ENCODE assay signal across 8 cellular contexts in the genomic region with DNA sequence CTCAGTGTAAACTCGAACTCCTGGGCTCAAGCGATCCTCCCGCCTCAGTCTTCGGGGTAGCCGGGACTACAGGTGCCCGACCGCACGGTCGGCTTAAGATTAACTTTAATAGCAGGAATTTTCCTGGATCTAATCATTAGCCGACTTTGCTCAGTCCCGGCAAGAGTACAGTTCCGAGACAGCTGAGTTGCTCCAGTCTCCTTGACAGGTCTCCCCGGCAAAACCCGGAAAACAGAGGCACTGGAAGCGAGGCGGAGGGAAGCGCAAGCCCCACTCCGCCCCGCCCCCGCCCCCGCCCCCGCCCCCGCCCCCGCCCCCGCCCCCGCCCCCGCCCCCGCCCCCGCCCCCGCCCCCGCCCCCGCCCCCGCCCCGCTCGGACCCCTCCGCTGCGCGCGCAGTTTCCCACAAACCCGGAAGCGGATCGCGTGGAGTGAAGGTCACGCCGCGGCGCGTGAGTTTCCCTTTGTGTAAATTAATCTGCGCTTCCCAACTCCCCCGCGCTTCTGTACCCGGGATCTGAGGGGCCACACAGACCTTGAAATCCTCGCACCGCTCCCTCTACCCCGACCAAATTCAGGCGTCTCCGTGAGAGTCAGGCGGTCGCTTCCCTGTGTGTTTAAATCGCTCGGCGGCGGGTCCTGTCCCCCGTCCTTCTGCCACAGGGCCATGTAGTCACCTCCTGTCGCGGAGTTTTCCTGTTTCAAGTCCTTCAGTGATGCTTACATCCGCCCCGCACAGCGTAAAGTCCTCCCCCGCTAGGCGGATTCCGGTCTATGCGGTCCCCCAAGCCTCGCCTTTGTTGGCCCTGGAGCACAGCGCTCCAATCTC. TPM values are rescaled to one million over a fixed set of nuclear protein-coding genes. Genes with fewer than 3 reads are reported as not detected.
DNase-seq lines count a peak whose midpoint lies in the region; ATAC-seq and TF ChIP-seq lines count a peak whose summit lies in the region.

A gene (plus strand): TSS at position 397 of the 828 bp plus-strand sequence. CDS start 3,244 bp downstream, outside the sequence.

- TF ChIP-seq CTCF in CD4-positive, alpha-beta T cell (IDR thresholded peaks at IDR 0.05), result no peak
- TF ChIP-seq CTCF in SK-N-SH (IDR thresholded peaks at IDR 0.05), result peak; percentile 19; the same call in 1 of the 2 replicates

- peak within 1 kb of the TSS; percentile 99 for H3K27ac Mint-ChIP-seq in CD4-positive, alpha-beta T cell

- H3K9ac ChIP-seq in SK-N-SH (peak within 1 kb of the TSS; percentile 94), subcutaneous abdominal adipose tissue (ENCODE audit: low read length in 5 of 5) (peak within 1 kb of the TSS; percentile 84 to 93 (median 87))

- peaks cover 39% of the 10 kb centered on the region for H3K9me3 ChIP-seq in CD4-positive, alpha-beta T cell (ENCODE audit: control insufficient read depth, low read length)
- H3K9me3 ChIP-seq in SK-N-SH (0 out of 2 replicates have a peak, but pooled peaks cover 5% of the 10 kb centered on the region), subcutaneous abdominal adipose tissue (ENCODE audit: control insufficient read depth in 5 of 5, low read length in 5 of 5) (peaks cover 0 to 7% (median 3%) of the 10 kb centered on the region in 5 donors)

- peak within 1 kb of the TSS; percentile 96 for H2AFZ ChIP-seq in SK-N-SH (ENCODE audit: low read depth)

- H3F3A ChIP-seq in SK-N-SH (replicated peaks; ENCODE audit: insufficient read depth), result peaks cover 2% of the 10 kb centered on the region

- H3K9me3 Mint-ChIP-seq in CD4-positive, alpha-beta T cell, result peaks cover 26% of the 10 kb centered on the region

- H3K27me3 Mint-ChIP-seq in CD4-positive, alpha-beta T cell, result peaks cover 4% of the 10 kb centered on the region

- DNase-seq in CD4-positive, alpha-beta T cell, result peak; percentile 81 to 91 (median 86)
- DNase-seq in NAMALWA (ENCODE audit: low spot score) (peak; percentile 79), SK-N-SH (peak; percentile 93), globus pallidus (ENCODE audit: low spot score) (peak; percentile 77), non-pigmented ciliary epithelial cell (ENCODE audit: low read depth) (peak; percentile 28)
- peak; percentile 67 for DNase-seq in activated naive CD4-positive, alpha-beta T cell treated with anti-CD3 and anti-CD28 coated beads, Interleukin-2, amount 50 U/mL, for 16 hours

- H3K4me3 ChIP-seq in SK-N-SH (ENCODE audit: low read depth in 2 of 2, low read length in 1 of 2) (peak within 1 kb of the TSS; percentile 91 to 95), subcutaneous abdominal adipose tissue (ENCODE audit: low read depth in 1 of 5, low read length in 5 of 5) (peak within 1 kb of the TSS; percentile 88 to 96 (median 94))

- CTCF ChIA-PET in CD4-positive, alpha-beta T cell (lab: Charles Lee), result no interaction called here
- CTCF ChIA-PET in SK-N-SH (lab: Yijun Ruan, JAX), result interaction anchor here (1.2 kb wide), 1 partner anchor 60 kb away, joined by 3 read pairs; no protein-coding TSS in a partner anchor

- POLR2A ChIA-PET in CD4-positive, alpha-beta T cell (lab: Charles Lee), result interaction anchor here (1.5 to 1.9 kb wide), 2 partner anchors 249 to 665 kb away, joined by 4 to 6 read pairs; a partner anchor contains a TSS
- POLR2A ChIA-PET in SK-N-SH (lab: Yijun Ruan, JAX), result no interaction called here

- no peak for TF ChIP-seq RAD21 in SK-N-SH (IDR thresholded peaks at IDR 0.05; ENCODE audit: low read length)

- peak within 1 kb of the TSS; percentile 87 for H3K27ac ChIP-seq in CD4-positive, alpha-beta T cell (ENCODE audit: low read depth, low read length)
- H3K27ac ChIP-seq in SK-N-SH (ENCODE audit: low read depth in 2 of 2, low read length in 1 of 2), result peak within 1 kb of the TSS; percentile 88 to 90
- H3K27ac ChIP-seq in subcutaneous abdominal adipose tissue (ENCODE audit: low read depth, low read length), result peak within 1 kb of the TSS; percentile 89

- H3K4me2 ChIP-seq in SK-N-SH, result peak within 1 kb of the TSS; percentile 91

- peaks cover 0 to 5% of the 10 kb centered on the region in 2 experiments; a peak in 1 of 4 replicates for H3K4me1 ChIP-seq in SK-N-SH (ENCODE audit: control insufficient read depth in 1 of 2, insufficient read depth in 2 of 2, low read depth in 1 of 2, low read length in 1 of 2)
- H3K4me1 ChIP-seq in subcutaneous abdominal adipose tissue (ENCODE audit: control insufficient read depth in 5 of 5, insufficient read depth in 5 of 5, low read length in 5 of 5), result peaks cover 0 to 19% (median 16%) of the 10 kb centered on the region in 5 donors

- H3K79me2 ChIP-seq in SK-N-SH (ENCODE audit: insufficient read depth), result peaks cover 26% of the 10 kb centered on the region; the same call in 1 of the 2 replicates

- peaks cover 76% of the 10 kb centered on the region for H3K36me3 Mint-ChIP-seq in CD4-positive, alpha-beta T cell (ENCODE audit: low read depth)

- peak; percentile 92 for ATAC-seq in CD4-positive, alpha-beta T cell (ENCODE audit: poor library complexity)
- ATAC-seq in GM21528 (IDR thresholded peaks at IDR 0.05; ENCODE audit: low FRiP score, unreplicated experiment), result peak; percentile 56

- peaks cover 18% of the 10 kb centered on the region for H3K4me1 Mint-ChIP-seq in CD4-positive, alpha-beta T cell (ENCODE audit: low read depth)

- H3K4me3 Mint-ChIP-seq in CD4-positive, alpha-beta T cell, result peak within 1 kb of the TSS; percentile 99

- TF ChIP-seq EP300 in SK-N-SH (IDR thresholded peaks at IDR 0.05; ENCODE audit: borderline replicate concordance in 1 of 2, low read depth in 1 of 2, low read length in 1 of 2), result no peak

- H3K27me3 ChIP-seq in CD4-positive, alpha-beta T cell (ENCODE audit: control insufficient read depth, insufficient read depth, low read length), result no peaks in the 10 kb centered on the region
- no peaks in the 10 kb centered on the region for H3K27me3 ChIP-seq in SK-N-SH (ENCODE audit: insufficient read depth)
- no peaks in the 10 kb centered on the region for H3K27me3 ChIP-seq in subcutaneous abdominal adipose tissue (ENCODE audit: control insufficient read depth in 5 of 5, insufficient read depth in 4 of 5, low read length in 5 of 5)

- no peaks in the 10 kb centered on the region for H3K9me2 ChIP-seq in SK-N-SH

- H4K20me1 ChIP-seq in SK-N-SH (ENCODE audit: insufficient read depth), result no peaks in the 10 kb centered on the region

- H3K36me3 ChIP-seq in SK-N-SH (replicated peaks in 1 of 2; ENCODE audit: control insufficient read depth in 1 of 2, insufficient read depth in 2 of 2, low read length in 1 of 2) (peaks cover 23 to 41% of the 10 kb centered on the region in 2 experiments), subcutaneous abdominal adipose tissue (ENCODE audit: control insufficient read depth in 5 of 5, insufficient read depth in 5 of 5, low read length in 5 of 5) (peaks cover 17 to 24% (median 23%) of the 10 kb centered on the region in 5 donors)

- 0% methylated on average over 31 of the region's 75 CpGs for WGBS in SK-N-SH (ENCODE audit: low lambda C conversion rate)

- intact Hi-C loops in CD4-positive, alpha-beta T cell (cut with DNase I, micrococcal nuclease), result loop anchor here in 1 of 2 experiments (2.0 to 5.0 kb wide), 5 partner anchors 28 to 394 kb away; a partner anchor contains a TSS

TF ChIP-seq in SK-N-SH, 30 proteins besides CTCF, POLR2A, EP300 and RAD21 (continues in another document):
- TF ChIP-seq GATA2 (CRISPR knock-in tag; IDR thresholded peaks at IDR 0.05) (no peak), POLR2AphosphoS5 (IDR thresholded peaks at IDR 0.05; ENCODE audit: low read depth, low read length) (peak; percentile 77), SMC3 (IDR thresholded peaks at IDR 0.05; ENCODE audit: low read depth, low read length) (no peak), NRF1 (IDR thresholded peaks at IDR 0.05; ENCODE audit: low read depth, low read length) (peak; percentile 33; the same call in 1 of the 2 replicates), SIN3A (IDR thresholded peaks at IDR 0.05; ENCODE audit: borderline replicate concordance, low read depth, low read length) (0 out of 2 replicates have a peak, but pooled peaks have one; percentile 14), ELF1 (IDR thresholded peaks at IDR 0.05) (peak; percentile 89), JUND (IDR thresholded peaks at IDR 0.05) (no peak), TEAD4 (IDR thresholded peaks at IDR 0.05; ENCODE audit: borderline replicate concordance, insufficient read depth) (no peak), MXI1 (IDR thresholded peaks at IDR 0.05; ENCODE audit: low read depth, low read length) (peak; percentile 73; the same call in 1 of the 2 replicates), RXRA (IDR thresholded peaks at IDR 0.05; ENCODE audit: borderline replicate concordance, low read depth) (no peak)
- TF ChIP-seq, protein P1, sequence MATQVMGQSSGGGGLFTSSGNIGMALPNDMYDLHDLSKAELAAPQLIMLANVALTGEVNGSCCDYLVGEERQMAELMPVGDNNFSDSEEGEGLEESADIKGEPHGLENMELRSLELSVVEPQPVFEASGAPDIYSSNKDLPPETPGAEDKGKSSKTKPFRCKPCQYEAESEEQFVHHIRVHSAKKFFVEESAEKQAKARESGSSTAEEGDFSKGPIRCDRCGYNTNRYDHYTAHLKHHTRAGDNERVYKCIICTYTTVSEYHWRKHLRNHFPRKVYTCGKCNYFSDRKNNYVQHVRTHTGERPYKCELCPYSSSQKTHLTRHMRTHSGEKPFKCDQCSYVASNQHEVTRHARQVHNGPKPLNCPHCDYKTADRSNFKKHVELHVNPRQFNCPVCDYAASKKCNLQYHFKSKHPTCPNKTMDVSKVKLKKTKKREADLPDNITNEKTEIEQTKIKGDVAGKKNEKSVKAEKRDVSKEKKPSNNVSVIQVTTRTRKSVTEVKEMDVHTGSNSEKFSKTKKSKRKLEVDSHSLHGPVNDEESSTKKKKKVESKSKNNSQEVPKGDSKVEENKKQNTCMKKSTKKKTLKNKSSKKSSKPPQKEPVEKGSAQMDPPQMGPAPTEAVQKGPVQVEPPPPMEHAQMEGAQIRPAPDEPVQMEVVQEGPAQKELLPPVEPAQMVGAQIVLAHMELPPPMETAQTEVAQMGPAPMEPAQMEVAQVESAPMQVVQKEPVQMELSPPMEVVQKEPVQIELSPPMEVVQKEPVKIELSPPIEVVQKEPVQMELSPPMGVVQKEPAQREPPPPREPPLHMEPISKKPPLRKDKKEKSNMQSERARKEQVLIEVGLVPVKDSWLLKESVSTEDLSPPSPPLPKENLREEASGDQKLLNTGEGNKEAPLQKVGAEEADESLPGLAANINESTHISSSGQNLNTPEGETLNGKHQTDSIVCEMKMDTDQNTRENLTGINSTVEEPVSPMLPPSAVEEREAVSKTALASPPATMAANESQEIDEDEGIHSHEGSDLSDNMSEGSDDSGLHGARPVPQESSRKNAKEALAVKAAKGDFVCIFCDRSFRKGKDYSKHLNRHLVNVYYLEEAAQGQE (IDR thresholded peaks at IDR 0.05; ENCODE audit: low read depth, low read length), result no peak
- TF ChIP-seq, protein P2, sequence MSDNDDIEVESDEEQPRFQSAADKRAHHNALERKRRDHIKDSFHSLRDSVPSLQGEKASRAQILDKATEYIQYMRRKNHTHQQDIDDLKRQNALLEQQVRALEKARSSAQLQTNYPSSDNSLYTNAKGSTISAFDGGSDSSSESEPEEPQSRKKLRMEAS (IDR thresholded peaks at IDR 0.05; ENCODE audit: low read depth), result peak; percentile 72

RNA-seq across cellular contexts. Expression of the gene that starts here (rescaled TPM):
- total RNA-seq in CD4-positive, alpha-beta T cell, result 1 to 10 TPM; 4.8 to 5.3 TPM
- 10.9 and 13.4 TPM in 2 replicates for polyA plus RNA-seq in SK-N-SH (2012; rRNA removed)
- 17.8 and 22.7 TPM in 2 replicates for polyA plus RNA-seq in SK-N-SH (2012; cell fraction: cytosol; rRNA removed)
- 4.3 and 5.3 TPM in 2 replicates for polyA plus RNA-seq in SK-N-SH (2012; cell fraction: nucleus; rRNA removed)

Comparison
In these comparisons a context has a peak if more than half of its experiments do, and no peak if none do; other contexts are left out.
1. Peak in every context shown above with its lines: DNase-seq, ATAC-seq, H3K4me3 ChIP-seq and H3K27ac ChIP-seq.
2. DNase-seq: peak in every context shown above with its lines; median percentile 93 in SK-N-SH; 86 in CD4-positive, alpha-beta T cell; 79 in NAMALWA; 77 in globus pallidus; 67 in activated naive CD4-positive, alpha-beta T cell treated with anti-CD3 and anti-CD28 coated beads, Interleukin-2, amount 50 U/mL, for 16 hours; 28 in non-pigmented ciliary epithelial cell.